7 cellular contexts compared by ENCODE assay signal in the genomic region with DNA sequence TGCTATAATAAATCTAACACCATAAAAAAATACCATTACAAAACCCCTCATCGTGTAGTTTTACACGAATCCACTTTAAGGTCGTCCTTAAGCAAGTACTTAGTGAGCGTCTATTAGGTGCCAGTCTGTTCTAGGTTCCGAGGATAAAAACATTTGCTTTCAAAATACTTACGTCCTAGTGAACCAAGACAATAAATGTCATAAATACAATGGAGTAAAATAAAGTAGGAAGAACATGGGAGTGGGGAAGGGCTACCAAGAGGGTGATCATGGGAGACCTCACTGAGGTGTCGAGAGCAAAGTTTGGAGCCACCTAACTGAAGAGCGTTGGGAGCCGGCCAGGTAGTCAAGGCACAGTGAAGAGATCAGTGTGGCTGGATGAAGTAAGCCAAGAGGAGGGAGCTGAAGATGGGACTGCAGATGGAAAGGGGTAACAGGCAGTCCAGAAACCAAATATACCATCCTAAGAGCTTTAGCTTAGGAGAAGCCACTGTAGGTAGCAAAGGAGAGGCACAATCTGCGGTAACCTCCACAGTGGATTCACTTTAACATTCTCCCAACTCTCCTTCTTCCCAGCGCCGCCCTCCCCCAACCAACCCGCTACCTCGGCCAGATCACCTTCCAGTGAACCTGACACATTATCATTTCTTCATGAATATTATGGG. TPM values are rescaled to one million over a fixed set of nuclear protein-coding genes. Genes with fewer than 3 reads are reported as not detected.
DNase-seq lines count a peak whose midpoint lies in the region; FAIRE-seq and TF ChIP-seq lines count a peak whose summit lies in the region.

No MANE protein-coding gene starts in this region.

- H3K4me3 ChIP-seq in HL-60 (replicated peaks; ENCODE audit: insufficient read depth, low read length) (peak overlapping the region; percentile 96), adipocyte (ENCODE audit: low read length) (peak overlapping the region; percentile 100), subcutaneous abdominal adipose tissue (ENCODE audit: low read depth in 1 of 5, low read length in 5 of 5) (peak overlapping the region; percentile 93 to 99 (median 98))

- peak overlapping the region; percentile 91 to 96 (median 94) for H3K4me3 Mint-ChIP-seq in immature natural killer cell

- H3K36me3 Mint-ChIP-seq in immature natural killer cell: peaks cover 0 to 5% (median 0%) of the 10 kb centered on the region in 3 donors

- H3K27me3 ChIP-seq in HL-60 (ENCODE audit: insufficient read depth, poor library complexity, severe bottlenecking) (no peaks in the 10 kb centered on the region), adipocyte (replicated peaks; ENCODE audit: control insufficient read depth, insufficient read depth, low read length) (no peaks in the 10 kb centered on the region), subcutaneous abdominal adipose tissue (ENCODE audit: control insufficient read depth in 5 of 5, insufficient read depth in 4 of 5, low read length in 5 of 5) (no peaks in the 10 kb centered on the region)

- peak overlapping the region; percentile 75 for H3K27ac ChIP-seq in HL-60 (replicated peaks)
- H3K27ac ChIP-seq in subcutaneous abdominal adipose tissue (ENCODE audit: low read depth, low read length): peak overlapping the region; percentile 92

- H3K4me1 Mint-ChIP-seq in immature natural killer cell: peaks cover 34 to 53% of the 10 kb centered on the region in 2 donors

- no peaks in the 10 kb centered on the region for H3K9me3 Mint-ChIP-seq in immature natural killer cell

- peak; percentile 8 for FAIRE-seq in GM19239 (lab: Jason Lieb, UNC)

- H3K27me3 Mint-ChIP-seq in immature natural killer cell (ENCODE audit: low read depth in 3 of 3): peaks cover 3 to 7% (median 7%) of the 10 kb centered on the region in 3 donors

- TF ChIP-seq CTCF in HL-60 (IDR thresholded peaks at IDR 0.05; ENCODE audit: insufficient read depth, low read length): no peak

- H3K4me1 ChIP-seq in adipocyte (ENCODE audit: control insufficient read depth, insufficient read depth, low read length) (peaks cover 22% of the 10 kb centered on the region), subcutaneous abdominal adipose tissue (ENCODE audit: control insufficient read depth in 5 of 5, insufficient read depth in 5 of 5, low read length in 5 of 5) (peaks cover 2 to 26% (median 21%) of the 10 kb centered on the region in 5 donors)

- H3K27ac Mint-ChIP-seq in immature natural killer cell: peak overlapping the region; percentile 91 to 98 (median 95)

- DNase-seq in GM19239 (ENCODE audit: insufficient read length, low spot score) (no peak), HL-60 (ENCODE audit: low read depth in 1 of 2, low spot score in 1 of 2) (peak in 1 of 2 experiments; percentile 14), adipocyte (ENCODE audit: low read depth) (peak; percentile 36), immature natural killer cell (no peak), DMS153 (lab: John Stamatoyannopoulos, UW) (no peak), SKM-1 (lab: John Stamatoyannopoulos, UW; ENCODE audit: unreplicated experiment) (no peak)

- H3K9ac ChIP-seq in adipocyte (ENCODE audit: low read length): peak overlapping the region; percentile 91
- peak overlapping the region; percentile 97 to 98 (median 98) for H3K9ac ChIP-seq in subcutaneous abdominal adipose tissue (ENCODE audit: low read length in 5 of 5)

- H3K36me3 ChIP-seq in adipocyte (ENCODE audit: control insufficient read depth, insufficient read depth, low read length, severe bottlenecking) (no peaks in the 10 kb centered on the region), subcutaneous abdominal adipose tissue (ENCODE audit: control insufficient read depth in 5 of 5, insufficient read depth in 5 of 5, low read length in 5 of 5) (no peaks in the 10 kb centered on the region)

- H3K9me3 ChIP-seq in adipocyte (ENCODE audit: control insufficient read depth, low read length) (no peaks in the 10 kb centered on the region), subcutaneous abdominal adipose tissue (ENCODE audit: control insufficient read depth in 5 of 5, low read length in 5 of 5) (no peaks in the 10 kb centered on the region)

RNA-seq across cellular contexts. Expression of a gene that starts 0.7 kb away (rescaled TPM):
- polyA plus RNA-seq in immature natural killer cell: 10 to 100 TPM in 2 of 3 donors, 1 to 10 TPM in 1; 9.9 to 19.1 (median 11.3) TPM

RNA-seq across cellular contexts. Expression of a gene that starts 27.2 kb away (rescaled TPM):
- polyA plus RNA-seq in immature natural killer cell: 10 to 100 TPM; 13.0 to 28.6 (median 13.0) TPM

RNA-seq across cellular contexts. Expression of a gene that starts 32.5 kb away (rescaled TPM):
- polyA plus RNA-seq in immature natural killer cell: 10 to 100 TPM; 12.0 to 31.3 (median 20.5) TPM
